In genomic region chr6:29011276-29011734, GRCh38 we compare ENCODE assay signal across 2 cellular contexts.
TF ChIP-seq lines count a peak whose summit lies in the region.

No MANE protein-coding gene starts in this region.

TF ChIP-seq in liver, 16 proteins besides CTCF, POLR2A, EP300 and RAD21:
- TF ChIP-seq FOXA2 (IDR thresholded peaks at IDR 0.05) (no peak), REST (IDR thresholded peaks at IDR 0.05) (no peak), YY1 (IDR thresholded peaks at IDR 0.05) (no peak), EGR1 (IDR thresholded peaks at IDR 0.05; ENCODE audit: low read depth in 2 of 2) (no peak), FOXA1 (IDR thresholded peaks at IDR 0.05) (no peak), HNF4G (IDR thresholded peaks at IDR 0.05) (no peak), SP1 (IDR thresholded peaks at IDR 0.05) (no peak), ZBTB33 (IDR thresholded peaks at IDR 0.05) (no peak), MAX (IDR thresholded peaks at IDR 0.05) (no peak), GABPA (IDR thresholded peaks at IDR 0.05 in 1 of 2, conservative IDR thresholded peaks at IDR 0.05 in 1 of 2) (no peak), ATF3 (IDR thresholded peaks at IDR 0.05) (no peak), NR2F2 (IDR thresholded peaks at IDR 0.05) (no peak), JUND (IDR thresholded peaks at IDR 0.05) (no peak), RXRA (IDR thresholded peaks at IDR 0.05) (no peak), TAF1 (conservative IDR thresholded peaks at IDR 0.05) (no peak), HNF4A (conservative IDR thresholded peaks at IDR 0.05) (no peak)

TF ChIP-seq in HepG2, 621 proteins besides CTCF, POLR2A, EP300 and RAD21:
- no peak for TF ChIP-seq MAFF (IDR thresholded peaks at IDR 0.05; ENCODE audit: low read depth, low read length)
- TF ChIP-seq NFE2L1 (CRISPR knock-in tag; IDR thresholded peaks at IDR 0.05; ENCODE audit: borderline replicate concordance): no peak
- no peak for TF ChIP-seq ZNF124 (CRISPR knock-in tag; IDR thresholded peaks at IDR 0.05)
- no peak for TF ChIP-seq ZNF350 (CRISPR knock-in tag; IDR thresholded peaks at IDR 0.05; ENCODE audit: borderline replicate concordance, low read depth)
